13 cellular contexts compared by ENCODE assay signal in genomic region chr5:137091473-137091872, GRCh38.
A peak's percentile ranks its signal among the peaks of the same experiment; 100 is the strongest.
DNase-seq lines count a peak whose midpoint lies in the region; ATAC-seq and TF ChIP-seq lines count a peak whose summit lies in the region.
"Had no signal": no experiment of that assay in that cellular context is flagged by ENCODE, and none has a peak within 500 bp of the region (broad histone marks: within the 10 kb centered on the region; RNA-seq: fewer than 3 reads in every experiment).

No MANE protein-coding gene starts in this region.

- no peak overlapping the region for H3K4me3 Mint-ChIP-seq in MCF 10A (ENCODE audit: unreplicated experiment)
- H3K4me3 Mint-ChIP-seq: activated T-helper 17 cell treated with anti-CD3 and anti-CD28 coated beads, Interleukin-2, amount 50 U/mL, for 72 hours; T-helper 1 cell treated with Interleukin-12 subunit alpha and Interleukin-12 subunit beta and Interleukin-4 antibody, amounts not matched to agents 30 μg/mL and 1 μg/mL, for 36 hours had no signal

- H3K36me3 Mint-ChIP-seq in MCF 10A (ENCODE audit: insufficient read depth, unreplicated experiment): no peaks in the 10 kb centered on the region

- POLR2A ChIA-PET in MCF 10A (lab: Yijun Ruan, JAX): interaction anchor here (0.9 to 1.2 kb wide), 2 partner anchors 12 to 20 kb away, joined by 3 read pairs; no protein-coding TSS in a partner anchor

- CTCF ChIA-PET in MCF 10A (lab: Yijun Ruan, JAX): interaction anchor here (0.5 to 3.2 kb wide), 5 partner anchors 9 to 81 kb away, joined by 3 to 26 read pairs (median 3); no protein-coding TSS in a partner anchor

- H3K4me1 Mint-ChIP-seq in MCF 10A (ENCODE audit: insufficient read depth, unreplicated experiment): peaks cover 29% of the 10 kb centered on the region
- H3K4me1 Mint-ChIP-seq: activated T-helper 17 cell treated with anti-CD3 and anti-CD28 coated beads, Interleukin-2, amount 50 U/mL, for 72 hours had no signal

- no peaks in the 10 kb centered on the region for H3K9me3 Mint-ChIP-seq in MCF 10A (ENCODE audit: unreplicated experiment)
- H3K9me3 Mint-ChIP-seq: activated T-helper 17 cell treated with anti-CD3 and anti-CD28 coated beads, Interleukin-2, amount 50 U/mL, for 72 hours; T-helper 1 cell treated with Interleukin-12 subunit alpha and Interleukin-12 subunit beta and Interleukin-4 antibody, amounts not matched to agents 30 μg/mL and 1 μg/mL, for 36 hours had no signal

- DNase-seq in DMS 273 (lab: John Stamatoyannopoulos, UW; ENCODE audit: unreplicated experiment) (peak; percentile 58), DMS 273 treated with DMSO at 0.1 percent for 48 hours (lab: John Stamatoyannopoulos, UW) (no peak), NCI-H2029 (lab: John Stamatoyannopoulos, UW) (peak; percentile 33), MCF 10A (ENCODE audit: unreplicated experiment) (peak; percentile 74), midbrain (lab: John Stamatoyannopoulos, UW) (peak; percentile 45), SHP77 (lab: John Stamatoyannopoulos, UW) (no peak), HK-2 (ENCODE audit: unreplicated experiment) (no peak)
- DNase-seq: activated CD4-positive, alpha-beta T cell treated with anti-CD3 and anti-CD28 coated beads, Interleukin-2, amount 50 U/mL, for 1 hour; brain microvascular endothelial cell; upper lobe of left lung had no signal

- no TSS peak for BruUV-seq in MCF 10A (replicated peaks; lab: Mats Ljungman, UMichigan)

- no peak for TF ChIP-seq CTCF in MCF 10A (IDR thresholded peaks at IDR 0.05; ENCODE audit: unreplicated experiment)

- peak overlapping the region; percentile 65 for H3K27ac Mint-ChIP-seq in MCF 10A (ENCODE audit: low read depth, unreplicated experiment)
- H3K27ac Mint-ChIP-seq: activated T-helper 17 cell treated with anti-CD3 and anti-CD28 coated beads, Interleukin-2, amount 50 U/mL, for 72 hours; T-helper 1 cell treated with Interleukin-12 subunit alpha and Interleukin-12 subunit beta and Interleukin-4 antibody, amounts not matched to agents 30 μg/mL and 1 μg/mL, for 36 hours had no signal

- intact Hi-C loops in MCF 10A (cut with micrococcal nuclease): loop anchor here (5.0 kb wide), 1 partner anchor 126 kb away; no protein-coding TSS in a partner anchor

- ATAC-seq in HG02642 (IDR thresholded peaks at IDR 0.05; ENCODE audit: poor library complexity, unreplicated experiment): no peak
- ATAC-seq: activated T-helper 17 cell treated with anti-CD3 and anti-CD28 coated beads, Interleukin-2, amount 50 U/mL, for 72 hours had no signal

- no peaks in the 10 kb centered on the region for H3K27me3 Mint-ChIP-seq in MCF 10A (ENCODE audit: insufficient read depth, unreplicated experiment)
- H3K27me3 Mint-ChIP-seq: activated T-helper 17 cell treated with anti-CD3 and anti-CD28 coated beads, Interleukin-2, amount 50 U/mL, for 72 hours had no signal

Comparison
In these comparisons a context has a peak if more than half of its experiments do, and no peak if none do; other contexts are left out.
1. DNase-seq: peak in DMS 273 (single experiment), NCI-H2029 (single experiment), MCF 10A (single experiment) and midbrain (single experiment); none in DMS 273 treated with DMSO at 0.1 percent for 48 hours (single experiment), SHP77 (0 of 2) and HK-2 (single experiment).